1 cellular context compared by ENCODE assay signal in genomic region chr15:57607570-57608000, GRCh38.
A peak's percentile ranks its signal among the peaks of the same experiment; 100 is the strongest.
TF ChIP-seq lines count a peak whose summit lies in the region.

No MANE protein-coding gene starts in this region.

TF ChIP-seq in HEK293, 187 proteins besides CTCF, POLR2A, EP300 and RAD21 (continued from another document):
- TF ChIP-seq ZNF449 (tag by site-specific recombination; IDR thresholded peaks at IDR 0.05): no peak
- TF ChIP-seq, protein P1, sequence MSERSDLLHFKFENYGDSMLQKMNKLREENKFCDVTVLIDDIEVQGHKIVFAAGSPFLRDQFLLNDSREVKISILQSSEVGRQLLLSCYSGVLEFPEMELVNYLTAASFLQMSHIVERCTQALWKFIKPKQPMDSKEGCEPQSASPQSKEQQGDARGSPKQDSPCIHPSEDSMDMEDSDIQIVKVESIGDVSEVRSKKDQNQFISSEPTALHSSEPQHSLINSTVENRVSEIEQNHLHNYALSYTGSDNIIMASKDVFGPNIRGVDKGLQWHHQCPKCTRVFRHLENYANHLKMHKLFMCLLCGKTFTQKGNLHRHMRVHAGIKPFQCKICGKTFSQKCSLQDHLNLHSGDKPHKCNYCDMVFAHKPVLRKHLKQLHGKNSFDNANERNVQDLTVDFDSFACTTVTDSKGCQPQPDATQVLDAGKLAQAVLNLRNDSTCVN (tag by site-specific recombination; optimal IDR thresholded peaks at IDR 0.05): no peak
- TF ChIP-seq GLIS1 (tag by site-specific recombination; IDR thresholded peaks at IDR 0.05): peak; percentile 36; the same call in 1 of the 2 replicates
- no peak for TF ChIP-seq AEBP2 (tag by site-specific recombination; IDR thresholded peaks at IDR 0.05; ENCODE audit: borderline replicate concordance)
- no peak for TF ChIP-seq OVOL3 (tag by site-specific recombination; IDR thresholded peaks at IDR 0.05)
- TF ChIP-seq SP7 (tag by site-specific recombination; IDR thresholded peaks at IDR 0.05): no peak
